Comparison of ENCODE assay signal across 21 cellular contexts in the genomic region with DNA sequence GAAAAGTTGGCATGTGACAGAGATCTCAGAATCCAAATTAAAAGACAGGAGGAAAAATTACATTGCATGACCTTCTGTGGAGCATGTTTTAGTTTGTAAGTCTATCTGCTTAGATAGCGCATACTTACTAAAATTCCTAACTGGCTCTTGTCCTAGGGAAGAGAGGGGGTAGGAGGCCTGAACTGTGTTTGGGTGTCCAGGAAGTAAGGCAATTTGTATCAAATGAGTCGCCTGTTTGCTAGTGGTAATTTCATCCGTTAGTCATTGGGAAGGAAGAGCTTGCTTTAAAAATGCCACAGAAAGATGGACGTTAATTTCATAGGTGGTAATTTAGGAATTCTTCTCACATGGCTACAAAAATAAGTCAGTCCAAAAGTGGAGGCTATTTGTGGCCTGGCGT. TPM values are rescaled to one million over a fixed set of nuclear protein-coding genes. Genes with fewer than 3 reads are reported as not detected.
A peak's percentile ranks its signal among the peaks of the same experiment; 100 is the strongest.
DNase-seq lines count a peak whose midpoint lies in the region; ATAC-seq and TF ChIP-seq lines count a peak whose summit lies in the region.
"Had no signal": no experiment of that assay in that cellular context is flagged by ENCODE, and none has a peak within 500 bp of the region (broad histone marks: within the 10 kb centered on the region; RNA-seq: fewer than 3 reads in every experiment).

No MANE protein-coding gene starts in this region.

- peak overlapping the region; percentile 35 for H3K4me2 ChIP-seq in fibroblast of lung (ENCODE audit: extremely low read depth, insufficient read depth, low read length)

- H3K4me1 Mint-ChIP-seq in activated CD4-positive, alpha-beta T cell treated with anti-CD3 and anti-CD28 coated beads, Interleukin-2, amount 10 ng/mL, durations not matched to agents 24 days and 14 days = peaks cover 28% of the 10 kb centered on the region
- H3K4me1 Mint-ChIP-seq in activated CD4-positive, alpha-beta T cell treated with anti-CD3 and anti-CD28 coated beads for 36 hours = peaks cover 2% of the 10 kb centered on the region
- peaks cover 44 to 66% of the 10 kb centered on the region in 2 donors for H3K4me1 Mint-ChIP-seq in stimulated activated naive B cell treated with anti-CD40 and anti-IgM and Interleukin-4, amounts not matched to agents 10 μg/mL and 1 μg/mL and 100 μg/mL, for 72 hours
- peaks cover 3% of the 10 kb centered on the region for H3K4me1 Mint-ChIP-seq in type B pancreatic cell (ENCODE audit: unreplicated experiment)

- H2AFZ ChIP-seq in fibroblast of lung (ENCODE audit: low read length) = peak overlapping the region; percentile 35

- CTCF ChIA-PET in activated CD4-positive, alpha-beta T cell treated with anti-CD3 and anti-CD28 coated beads for 36 hours (lab: Charles Lee) = no interaction called here

- H3K4me3 Mint-ChIP-seq in activated CD4-positive, alpha-beta T cell treated with anti-CD3 and anti-CD28 coated beads, Interleukin-2, amount 10 ng/mL, durations not matched to agents 24 days and 14 days = no peak overlapping the region
- no peak overlapping the region for H3K4me3 Mint-ChIP-seq in activated CD4-positive, alpha-beta T cell treated with anti-CD3 and anti-CD28 coated beads for 36 hours
- H3K4me3 Mint-ChIP-seq in stimulated activated naive B cell treated with anti-CD40 and anti-IgM and Interleukin-4, amounts not matched to agents 10 μg/mL and 1 μg/mL and 100 μg/mL, for 72 hours = no peak overlapping the region
- H3K4me3 Mint-ChIP-seq in type B pancreatic cell = no peak overlapping the region
- H3K4me3 Mint-ChIP-seq: activated naive CD8-positive, alpha-beta T cell treated with anti-CD3 and anti-CD28 coated beads, Interleukin-2, amount 10 ng/mL, durations not matched to agents 7 days and 5 days; natural killer cell treated with Interleukin-12 subunit alpha and Interleukin-12 subunit beta and Interleukin-15 and Interleukin-18, amount 100 ng/mL, for 72 hours had no signal

- H4K20me1 ChIP-seq in fibroblast of lung (ENCODE audit: control insufficient read depth, extremely low read depth, insufficient read depth, low read length) = no peaks in the 10 kb centered on the region

- peak overlapping the region; percentile 32 for H3K27ac ChIP-seq in fibroblast of lung (ENCODE audit: insufficient read depth, low read length)
- H3K27ac ChIP-seq: 22Rv1, epithelial cell of prostate, upper lobe of left lung had no signal

- no peaks in the 10 kb centered on the region for H3K9me3 ChIP-seq in fibroblast of lung (ENCODE audit: control insufficient read depth, insufficient read depth, low read depth, low read length)
- H3K9me3 ChIP-seq: upper lobe of left lung had no signal

- POLR2A ChIA-PET in activated CD4-positive, alpha-beta T cell treated with anti-CD3 and anti-CD28 coated beads for 36 hours (lab: Charles Lee) = no interaction called here

- no peak overlapping the region for H3K4me3 ChIP-seq in fibroblast of lung (replicated peaks in 1 of 4; ENCODE audit: control extremely low read depth in 1 of 4, insufficient read depth in 1 of 4, low read depth in 3 of 4, low read length in 4 of 4)
- H3K4me3 ChIP-seq: upper lobe of left lung had no signal

- no peak for TF ChIP-seq CTCF in fibroblast of lung (conservative IDR thresholded peaks at IDR 0.05 in 1 of 2, IDR thresholded peaks at IDR 0.05 in 1 of 2; ENCODE audit: low read depth in 1 of 2, low read length in 2 of 2)
- no peak for TF ChIP-seq CTCF in type B pancreatic cell (conservative IDR thresholded peaks at IDR 0.05)

- no peak for DNase-seq in activated CD4-positive, alpha-beta T cell treated with anti-CD3 and anti-CD28 coated beads, Interleukin-2, amount 10 ng/mL, durations not matched to agents 24 days and 14 days
- no peak for DNase-seq in activated CD4-positive, alpha-beta T cell treated with anti-CD3 and anti-CD28 coated beads for 36 hours
- DNase-seq in RPMI7951 (ENCODE audit: low read depth) = peak; percentile 40
- peak; percentile 19 to 67 for DNase-seq in fibroblast of lung (ENCODE audit: low read depth in 2 of 2)
- DNase-seq in stimulated activated naive B cell treated with anti-CD40 and anti-IgM and Interleukin-4, amounts not matched to agents 10 μg/mL and 1 μg/mL and 100 μg/mL, for 72 hours = no peak
- no peak for DNase-seq in KBM-7
- no peak for DNase-seq in activated naive CD4-positive, alpha-beta T cell (lab: John Stamatoyannopoulos, UW)
- DNase-seq in type B pancreatic cell (ENCODE audit: extremely low spot score, unreplicated experiment) = no peak
- DNase-seq: activated CD4-positive, alpha-beta T cell treated with anti-CD3 and anti-CD28 coated beads for 4 hours; activated naive CD8-positive, alpha-beta T cell treated with anti-CD3 and anti-CD28 coated beads, Interleukin-2, amount 10 ng/mL, durations not matched to agents 7 days and 5 days; activated T-cell treated with anti-CD3 and anti-CD28 coated beads for 4 hours; COR-L47; Kasumi-1; NCI-H1694 treated with DMSO at 0.1 percent for 48 hours; NCI-H524; RPMI8226; stimulated activated CD4-positive, alpha-beta T cell treated with anti-CD3 and anti-CD28 coated beads, Interleukin-2, amount 100 ng/mL, for 24 hours; upper lobe of left lung had no signal

- H3K9ac ChIP-seq in fibroblast of lung (ENCODE audit: insufficient read depth, low read length) = no peak overlapping the region

- no peaks in the 10 kb centered on the region for H3K79me2 ChIP-seq in fibroblast of lung (ENCODE audit: control insufficient read depth, insufficient read depth, low read length)

- in situ Hi-C loops in KBM-7 (cut with MboI; ENCODE audit: low pct_unique_long_range_greater_than_20kb, low sequenced_read_pairs) = no loop called here

- no peaks in the 10 kb centered on the region for H3K4me1 ChIP-seq in fibroblast of lung (ENCODE audit: control insufficient read depth, extremely low read depth, insufficient read depth, low read length)

- intact Hi-C loops in activated CD4-positive, alpha-beta T cell treated with anti-CD3 and anti-CD28 coated beads, Interleukin-2, amount 10 ng/mL, durations not matched to agents 24 days and 14 days (cut with micrococcal nuclease) = no loop called here
- intact Hi-C loops in activated CD4-positive, alpha-beta T cell treated with anti-CD3 and anti-CD28 coated beads for 36 hours (cut with DNase I, micrococcal nuclease) = no loop called here

- H3K27me3 Mint-ChIP-seq in activated CD4-positive, alpha-beta T cell treated with anti-CD3 and anti-CD28 coated beads, Interleukin-2, amount 10 ng/mL, durations not matched to agents 24 days and 14 days = no peaks in the 10 kb centered on the region
- no peaks in the 10 kb centered on the region for H3K27me3 Mint-ChIP-seq in activated CD4-positive, alpha-beta T cell treated with anti-CD3 and anti-CD28 coated beads for 36 hours
- no peaks in the 10 kb centered on the region for H3K27me3 Mint-ChIP-seq in stimulated activated naive B cell treated with anti-CD40 and anti-IgM and Interleukin-4, amounts not matched to agents 10 μg/mL and 1 μg/mL and 100 μg/mL, for 72 hours
- H3K27me3 Mint-ChIP-seq in type B pancreatic cell = no peaks in the 10 kb centered on the region
- H3K27me3 Mint-ChIP-seq: activated naive CD8-positive, alpha-beta T cell treated with anti-CD3 and anti-CD28 coated beads, Interleukin-2, amount 10 ng/mL, durations not matched to agents 7 days and 5 days had no signal

- H3K27me3 ChIP-seq in fibroblast of lung (ENCODE audit: control insufficient read depth, insufficient read depth, low read length) = no peaks in the 10 kb centered on the region
- H3K27me3 ChIP-seq: upper lobe of left lung had no signal

- H3K9me3 Mint-ChIP-seq in activated CD4-positive, alpha-beta T cell treated with anti-CD3 and anti-CD28 coated beads, Interleukin-2, amount 10 ng/mL, durations not matched to agents 24 days and 14 days = no peaks in the 10 kb centered on the region
- H3K9me3 Mint-ChIP-seq in activated CD4-positive, alpha-beta T cell treated with anti-CD3 and anti-CD28 coated beads for 36 hours (ENCODE audit: low read depth) = no peaks in the 10 kb centered on the region
- peaks cover 0 to 13% of the 10 kb centered on the region in 2 donors for H3K9me3 Mint-ChIP-seq in stimulated activated naive B cell treated with anti-CD40 and anti-IgM and Interleukin-4, amounts not matched to agents 10 μg/mL and 1 μg/mL and 100 μg/mL, for 72 hours
- H3K9me3 Mint-ChIP-seq in type B pancreatic cell = no peaks in the 10 kb centered on the region
- H3K9me3 Mint-ChIP-seq: activated naive CD8-positive, alpha-beta T cell treated with anti-CD3 and anti-CD28 coated beads, Interleukin-2, amount 10 ng/mL, durations not matched to agents 7 days and 5 days; natural killer cell treated with Interleukin-12 subunit alpha and Interleukin-12 subunit beta and Interleukin-15 and Interleukin-18, amount 100 ng/mL, for 72 hours had no signal

- H3K36me3 ChIP-seq in fibroblast of lung (ENCODE audit: control insufficient read depth, insufficient read depth, low read length) = no peaks in the 10 kb centered on the region
- H3K36me3 ChIP-seq: upper lobe of left lung had no signal

- no peak for ATAC-seq in activated CD4-positive, alpha-beta T cell treated with anti-CD3 and anti-CD28 coated beads for 36 hours
- ATAC-seq in stimulated activated naive B cell treated with anti-CD40 and anti-IgM and Interleukin-4, amounts not matched to agents 10 μg/mL and 1 μg/mL and 100 μg/mL, for 72 hours (replicated peaks) = no peak
- ATAC-seq: natural killer cell treated with Interleukin-12 subunit alpha and Interleukin-12 subunit beta and Interleukin-15 and Interleukin-18, amount 100 ng/mL, for 72 hours had no signal

- peaks cover 16% of the 10 kb centered on the region for H3K36me3 Mint-ChIP-seq in activated CD4-positive, alpha-beta T cell treated with anti-CD3 and anti-CD28 coated beads, Interleukin-2, amount 10 ng/mL, durations not matched to agents 24 days and 14 days (ENCODE audit: low read depth)
- peaks cover 2% of the 10 kb centered on the region for H3K36me3 Mint-ChIP-seq in activated CD4-positive, alpha-beta T cell treated with anti-CD3 and anti-CD28 coated beads for 36 hours (ENCODE audit: low read depth)
- peaks cover 34 to 50% of the 10 kb centered on the region in 2 donors for H3K36me3 Mint-ChIP-seq in stimulated activated naive B cell treated with anti-CD40 and anti-IgM and Interleukin-4, amounts not matched to agents 10 μg/mL and 1 μg/mL and 100 μg/mL, for 72 hours
- peaks cover 5% of the 10 kb centered on the region for H3K36me3 Mint-ChIP-seq in type B pancreatic cell
- H3K36me3 Mint-ChIP-seq: natural killer cell treated with Interleukin-12 subunit alpha and Interleukin-12 subunit beta and Interleukin-15 and Interleukin-18, amount 100 ng/mL, for 72 hours had no signal

- peak overlapping the region; percentile 27 for H3K27ac Mint-ChIP-seq in activated CD4-positive, alpha-beta T cell treated with anti-CD3 and anti-CD28 coated beads, Interleukin-2, amount 10 ng/mL, durations not matched to agents 24 days and 14 days
- H3K27ac Mint-ChIP-seq in activated CD4-positive, alpha-beta T cell treated with anti-CD3 and anti-CD28 coated beads for 36 hours = no peak overlapping the region
- H3K27ac Mint-ChIP-seq in stimulated activated naive B cell treated with anti-CD40 and anti-IgM and Interleukin-4, amounts not matched to agents 10 μg/mL and 1 μg/mL and 100 μg/mL, for 72 hours = peak overlapping the region; percentile 59
- H3K27ac Mint-ChIP-seq in type B pancreatic cell = no peak overlapping the region
- H3K27ac Mint-ChIP-seq: activated naive CD8-positive, alpha-beta T cell treated with anti-CD3 and anti-CD28 coated beads, Interleukin-2, amount 10 ng/mL, durations not matched to agents 7 days and 5 days; natural killer cell treated with Interleukin-12 subunit alpha and Interleukin-12 subunit beta and Interleukin-15 and Interleukin-18, amount 100 ng/mL, for 72 hours had no signal

RNA-seq across cellular contexts. Expression of a gene that starts 18.5 kb away (rescaled TPM):
- total RNA-seq in activated CD4-positive, alpha-beta T cell treated with anti-CD3 and anti-CD28 coated beads, Interleukin-2, amount 10 ng/mL, durations not matched to agents 24 days and 14 days = 30.1 and 31.4 TPM in 2 replicates
- 1 to 10 TPM; 8.6 to 9.2 TPM for total RNA-seq in activated CD4-positive, alpha-beta T cell treated with anti-CD3 and anti-CD28 coated beads for 36 hours
- 1.1 and 1.2 TPM in 2 replicates for total RNA-seq in RPMI7951 (2014; rRNA removed; shearing (Covaris generic))
- total RNA-seq in fibroblast of lung (1.3 and 1.7 TPM in 2 replicates), type B pancreatic cell (ENCODE audit: low replicate concordance) (10.3 and 14.0 TPM in 2 replicates)
- 1.6 and 1.8 TPM in 2 replicates for polyA plus RNA-seq in fibroblast of lung
- 1.4 and 1.6 TPM in 2 replicates for polyA plus RNA-seq in fibroblast of lung (2012)
- polyA minus RNA-seq in fibroblast of lung (ENCODE audit: low replicate concordance) = 0.35 and 0.93 TPM in 2 replicates

Comparison
In these comparisons a context has a peak if more than half of its experiments do, and no peak if none do; other contexts are left out.
1. H3K27ac Mint-ChIP-seq: peak in activated CD4-positive, alpha-beta T cell treated with anti-CD3 and anti-CD28 coated beads, Interleukin-2, amount 10 ng/mL, durations not matched to agents 24 days and 14 days (single experiment) and stimulated activated naive B cell treated with anti-CD40 and anti-IgM and Interleukin-4, amounts not matched to agents 10 μg/mL and 1 μg/mL and 100 μg/mL, for 72 hours (single experiment); none in activated CD4-positive, alpha-beta T cell treated with anti-CD3 and anti-CD28 coated beads for 36 hours (single experiment) and type B pancreatic cell (single experiment).
2. DNase-seq: peak in RPMI7951 (single experiment) and fibroblast of lung (2 of 2); none in activated CD4-positive, alpha-beta T cell treated with anti-CD3 and anti-CD28 coated beads, Interleukin-2, amount 10 ng/mL, durations not matched to agents 24 days and 14 days (single experiment), activated CD4-positive, alpha-beta T cell treated with anti-CD3 and anti-CD28 coated beads for 36 hours (single experiment), stimulated activated naive B cell treated with anti-CD40 and anti-IgM and Interleukin-4, amounts not matched to agents 10 μg/mL and 1 μg/mL and 100 μg/mL, for 72 hours (single experiment), KBM-7 (single experiment), activated naive CD4-positive, alpha-beta T cell (0 of 4) and type B pancreatic cell (single experiment).